ENCODE assay signal across 16 cellular contexts in genomic region chr19:42052241-42052863, GRCh38. TPM values are rescaled to one million over a fixed set of nuclear protein-coding genes. Genes with fewer than 3 reads are reported as not detected.
DNase-seq lines count a peak whose midpoint lies in the region; ATAC-seq and TF ChIP-seq lines count a peak whose summit lies in the region.
"Had no signal": no experiment of that assay in that cellular context is flagged by ENCODE, and none has a peak within 500 bp of the region (broad histone marks: within the 10 kb centered on the region; RNA-seq: fewer than 3 reads in every experiment).

No MANE protein-coding gene starts in this region.

- H3K9me3 Mint-ChIP-seq in brain = no peaks in the 10 kb centered on the region
- H3K9me3 Mint-ChIP-seq: activated naive CD4-positive, alpha-beta T cell treated with anti-CD3 and anti-CD28 coated beads, Interleukin-2, amount 50 U/mL, for 24 hours; central memory CD8-positive, alpha-beta T cell; memory B cell; type B pancreatic cell had no signal

- no peak overlapping the region for H3K4me2 ChIP-seq in osteoblast (ENCODE audit: insufficient read depth, low read length)

- no peak overlapping the region for H3K4me3 Mint-ChIP-seq in brain
- H3K4me3 Mint-ChIP-seq: activated naive CD4-positive, alpha-beta T cell treated with anti-CD3 and anti-CD28 coated beads, Interleukin-2, amount 50 U/mL, for 24 hours; central memory CD8-positive, alpha-beta T cell; memory B cell; type B pancreatic cell had no signal

- DNase-seq in NCI-H2029 (lab: John Stamatoyannopoulos, UW) (peak; percentile 46), NCI-H2029 treated with DMSO at 0.1 percent for 48 hours (lab: John Stamatoyannopoulos, UW) (no peak), NCI-H2171 treated with DMSO at 0.1 percent for 48 hours (lab: John Stamatoyannopoulos, UW) (peak; percentile 91), osteoblast (ENCODE audit: insufficient read length, low spot score, missing footprints) (peak; percentile 68), dermis blood vessel endothelial cell (no peak)
- no peak for DNase-seq in activated naive CD4-positive, alpha-beta T cell treated with Interleukin-2 at 50 U/mL for 16 hours
- DNase-seq: NCI-H510A, pancreas had no signal

- H3K27ac ChIP-seq in osteoblast (ENCODE audit: low read depth, low read length) = no peak overlapping the region
- H3K27ac ChIP-seq: esophagus muscularis mucosa, pancreas, SJSA1 had no signal

- H3K36me3 ChIP-seq in osteoblast (ENCODE audit: insufficient read depth, low read length) = no peaks in the 10 kb centered on the region
- H3K36me3 ChIP-seq: pancreas, SJSA1 had no signal

- no peaks in the 10 kb centered on the region for H3K79me2 ChIP-seq in osteoblast (ENCODE audit: insufficient read depth, low read length)

- TF ChIP-seq CTCF in brain (conservative IDR thresholded peaks at IDR 0.05) = no peak
- TF ChIP-seq CTCF in osteoblast (IDR thresholded peaks at IDR 0.05; ENCODE audit: extremely low read depth, low read depth, low read length) = no peak

- no peak overlapping the region for H2AFZ ChIP-seq in osteoblast (ENCODE audit: low read length)

- peaks cover 11% of the 10 kb centered on the region for H3K27me3 ChIP-seq in osteoblast (ENCODE audit: insufficient read depth, low read length)
- H3K27me3 ChIP-seq: esophagus muscularis mucosa, pancreas had no signal

- ATAC-seq in GM19035 (IDR thresholded peaks at IDR 0.05; ENCODE audit: unreplicated experiment) = no peak
- ATAC-seq: pancreas had no signal

- peak overlapping the region in 3 of 5 experiments; percentile 22 to 67 (median 31) for H3K27ac Mint-ChIP-seq in brain
- H3K27ac Mint-ChIP-seq: activated naive CD4-positive, alpha-beta T cell treated with anti-CD3 and anti-CD28 coated beads, Interleukin-2, amount 50 U/mL, for 24 hours; memory B cell; type B pancreatic cell had no signal

- H3K36me3 Mint-ChIP-seq in brain = peaks cover 69% of the 10 kb centered on the region
- H3K36me3 Mint-ChIP-seq: activated naive CD4-positive, alpha-beta T cell treated with anti-CD3 and anti-CD28 coated beads, Interleukin-2, amount 50 U/mL, for 24 hours; memory B cell; type B pancreatic cell had no signal

- H4K20me1 ChIP-seq in osteoblast (ENCODE audit: insufficient read depth, low read length) = no peaks in the 10 kb centered on the region

- peaks cover 2% of the 10 kb centered on the region for H3K27me3 Mint-ChIP-seq in brain
- H3K27me3 Mint-ChIP-seq: activated naive CD4-positive, alpha-beta T cell treated with anti-CD3 and anti-CD28 coated beads, Interleukin-2, amount 50 U/mL, for 24 hours; central memory CD8-positive, alpha-beta T cell had no signal

- no peak overlapping the region for H3K4me3 ChIP-seq in osteoblast (ENCODE audit: insufficient read depth, low read length)
- H3K4me3 ChIP-seq: esophagus muscularis mucosa, pancreas, SJSA1 had no signal

- H3K4me1 ChIP-seq in osteoblast (ENCODE audit: insufficient read depth, low read length) = no peaks in the 10 kb centered on the region
- H3K4me1 ChIP-seq: esophagus muscularis mucosa, pancreas, SJSA1 had no signal

- H3K4me1 Mint-ChIP-seq in brain = no peaks in the 10 kb centered on the region

- H3K9me3 ChIP-seq in osteoblast (ENCODE audit: low read depth, low read length) = no peaks in the 10 kb centered on the region
- H3K9me3 ChIP-seq: esophagus muscularis mucosa, pancreas, SJSA1 had no signal

RNA-seq across cellular contexts. Expression of gene GRIK5, which starts 17.7 kb away (rescaled TPM):
- polyA plus RNA-seq in brain (ENCODE audit: insufficient read depth, low read depth, low replicate concordance) = 56.5 TPM
- under 0.01 TPM in 2 replicates for total RNA-seq in osteoblast
- total RNA-seq in dermis blood vessel endothelial cell = 0.05 and 0.17 TPM in 2 replicates
- total RNA-seq: SJSA1 had no signal

RNA-seq across cellular contexts. Expression of gene ZNF574, which starts 23.6 kb away (rescaled TPM):
- polyA plus RNA-seq in brain (ENCODE audit: insufficient read depth, low read depth, low replicate concordance) = 17.8 TPM
- total RNA-seq in osteoblast (13.6 and 13.8 TPM in 2 replicates), dermis blood vessel endothelial cell (17.3 and 17.4 TPM in 2 replicates)

RNA-seq across cellular contexts. Expression of gene ATP1A3, which starts 58.3 kb away (rescaled TPM):
- polyA plus RNA-seq in brain (ENCODE audit: insufficient read depth, low read depth, low replicate concordance) = 213 TPM
- total RNA-seq in osteoblast = under 0.01 TPM in 2 replicates
- under 0.01 and 0.05 TPM in 2 replicates for total RNA-seq in dermis blood vessel endothelial cell
- total RNA-seq: SJSA1 had no signal

Comparison
In these comparisons a context has a peak if more than half of its experiments do, and no peak if none do; other contexts are left out.
1. DNase-seq: peak in NCI-H2029 (single experiment), NCI-H2171 treated with DMSO at 0.1 percent for 48 hours (single experiment) and osteoblast (single experiment); none in NCI-H2029 treated with DMSO at 0.1 percent for 48 hours (single experiment), dermis blood vessel endothelial cell (single experiment) and activated naive CD4-positive, alpha-beta T cell treated with Interleukin-2 at 50 U/mL for 16 hours (single experiment).